1 cellular context compared by ENCODE assay signal in the genomic region with DNA sequence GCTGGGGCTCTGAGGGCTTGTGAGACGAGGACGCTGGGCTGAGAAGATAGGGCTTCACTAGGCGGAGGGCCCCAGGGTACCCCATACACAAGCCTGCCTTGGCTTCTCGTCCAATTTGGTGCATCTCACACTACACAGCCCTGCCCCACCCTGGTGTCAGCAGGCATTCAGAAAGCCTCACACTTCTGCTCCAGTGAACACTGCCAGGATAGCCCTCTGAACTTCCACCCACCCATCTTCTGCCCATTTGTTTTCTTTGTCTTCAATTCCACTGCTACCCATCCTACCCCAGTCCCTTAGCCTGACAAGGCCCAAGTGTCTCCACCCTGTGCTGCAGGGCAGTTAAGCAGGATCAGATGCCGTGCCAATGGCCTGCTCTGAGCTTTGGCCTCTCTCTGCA.
TF ChIP-seq lines count a peak whose summit lies in the region.

No MANE protein-coding gene starts in this region.

TF ChIP-seq in HEK293, 187 proteins besides CTCF, POLR2A, EP300 and RAD21:
- TF ChIP-seq ZNF335 (tag by site-specific recombination; conservative IDR thresholded peaks at IDR 0.05) (peak; percentile 49), EGR2 (tag by site-specific recombination; IDR thresholded peaks at IDR 0.05; ENCODE audit: low read depth) (peak; percentile 18; the same call in 1 of the 2 replicates), ZNF747 (tag by site-specific recombination; IDR thresholded peaks at IDR 0.05) (no peak), ZNF623 (tag by site-specific recombination; IDR thresholded peaks at IDR 0.05) (peak; percentile 64)
- TF ChIP-seq, protein P1, sequence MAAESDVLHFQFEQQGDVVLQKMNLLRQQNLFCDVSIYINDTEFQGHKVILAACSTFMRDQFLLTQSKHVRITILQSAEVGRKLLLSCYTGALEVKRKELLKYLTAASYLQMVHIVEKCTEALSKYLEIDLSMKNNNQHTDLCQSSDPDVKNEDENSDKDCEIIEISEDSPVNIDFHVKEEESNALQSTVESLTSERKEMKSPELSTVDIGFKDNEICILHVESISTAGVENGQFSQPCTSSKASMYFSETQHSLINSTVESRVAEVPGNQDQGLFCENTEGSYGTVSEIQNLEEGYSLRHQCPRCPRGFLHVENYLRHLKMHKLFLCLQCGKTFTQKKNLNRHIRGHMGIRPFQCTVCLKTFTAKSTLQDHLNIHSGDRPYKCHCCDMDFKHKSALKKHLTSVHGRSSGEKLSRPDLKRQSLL (tag by site-specific recombination; IDR thresholded peaks at IDR 0.05): no peak
TF ChIP-seq in HEK293: peak in this region for 3.
